Comparison of ENCODE assay signal across 21 cellular contexts in the genomic region with DNA sequence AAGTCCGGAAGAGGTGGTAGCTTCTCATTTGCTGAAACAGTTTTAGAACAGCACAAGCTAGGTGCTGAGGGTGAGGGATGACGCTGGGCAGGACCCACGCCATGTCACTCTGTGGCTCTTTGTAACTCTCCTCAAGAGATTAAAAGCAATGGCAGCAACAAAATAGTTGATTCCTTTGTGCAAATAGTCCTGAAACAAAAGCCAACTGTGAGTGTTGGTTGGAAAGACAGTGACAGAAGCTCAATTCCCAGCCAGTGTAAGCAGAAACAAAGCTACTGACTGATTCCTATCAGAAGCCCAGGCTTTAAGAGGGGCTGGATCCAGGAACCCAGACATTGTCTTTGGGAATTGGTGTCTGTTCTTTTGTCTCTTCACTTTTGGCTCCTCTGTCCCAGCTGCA. TPM values are rescaled to one million over a fixed set of nuclear protein-coding genes. Genes with fewer than 3 reads are reported as not detected.
DNase-seq lines count a peak whose midpoint lies in the region; ATAC-seq, FAIRE-seq and TF ChIP-seq lines count a peak whose summit lies in the region.
"Had no signal": no experiment of that assay in that cellular context is flagged by ENCODE, and none has a peak within 500 bp of the region (broad histone marks: within the 10 kb centered on the region; RNA-seq: fewer than 3 reads in every experiment).

No MANE protein-coding gene starts in this region.

- H3K4me3 Mint-ChIP-seq in endodermal cell (no peak overlapping the region), neural progenitor cell (no peak overlapping the region)
- no peak overlapping the region for H3K4me3 Mint-ChIP-seq in activated T-helper 17 cell treated with anti-CD3 and anti-CD28 coated beads, Interleukin-2, amount 50 U/mL, for 72 hours
- H3K4me3 Mint-ChIP-seq: GM23338 had no signal

- no peak for TF ChIP-seq CTCF in left ventricle myocardium inferior (IDR thresholded peaks at IDR 0.05; ENCODE audit: borderline replicate concordance)
- TF ChIP-seq CTCF in endodermal cell (conservative IDR thresholded peaks at IDR 0.05): no peak
- no peak for TF ChIP-seq CTCF in neural progenitor cell (IDR thresholded peaks at IDR 0.05)
- no peak for TF ChIP-seq CTCF in tibial artery (IDR thresholded peaks at IDR 0.05)

- peak overlapping the region; percentile 27 for H3K4me2 ChIP-seq in neural progenitor cell
- H3K4me2 ChIP-seq: GM23338 had no signal

- no peak overlapping the region for H3K9ac ChIP-seq in endodermal cell (ENCODE audit: extremely low read depth, low read length, poor library complexity, severe bottlenecking)
- no peak overlapping the region for H3K9ac ChIP-seq in neural progenitor cell

- H3K4me1 ChIP-seq in left ventricle myocardium inferior (peaks cover 66% of the 10 kb centered on the region), endodermal cell (ENCODE audit: control insufficient read depth, insufficient read depth, low read length) (peaks cover 7% of the 10 kb centered on the region), neural progenitor cell (peaks cover 17% of the 10 kb centered on the region), tibial artery (peaks cover 0 to 52% (median 26%) of the 10 kb centered on the region in 4 donors)

- H3K27me3 ChIP-seq in left ventricle myocardium inferior (ENCODE audit: low read depth) (no peaks in the 10 kb centered on the region), endodermal cell (ENCODE audit: control insufficient read depth, insufficient read depth, low read length, poor library complexity, severe bottlenecking) (no peaks in the 10 kb centered on the region), neural progenitor cell (no peaks in the 10 kb centered on the region), tibial artery (no peaks in the 10 kb centered on the region)

- peaks cover 19% of the 10 kb centered on the region for H3K4me1 Mint-ChIP-seq in endodermal cell
- peaks cover 27% of the 10 kb centered on the region for H3K4me1 Mint-ChIP-seq in neural progenitor cell
- no peaks in the 10 kb centered on the region for H3K4me1 Mint-ChIP-seq in activated T-helper 17 cell treated with anti-CD3 and anti-CD28 coated beads, Interleukin-2, amount 50 U/mL, for 72 hours
- H3K4me1 Mint-ChIP-seq: GM23338 had no signal

- H2AFZ ChIP-seq in neural progenitor cell (replicated peaks): no peak overlapping the region
- H2AFZ ChIP-seq: GM23338 had no signal

- no peaks in the 10 kb centered on the region for H3K9me3 Mint-ChIP-seq in endodermal cell
- no peaks in the 10 kb centered on the region for H3K9me3 Mint-ChIP-seq in neural progenitor cell
- no peaks in the 10 kb centered on the region for H3K9me3 Mint-ChIP-seq in activated T-helper 17 cell treated with anti-CD3 and anti-CD28 coated beads, Interleukin-2, amount 50 U/mL, for 72 hours
- H3K9me3 Mint-ChIP-seq: GM23338 had no signal

- H3K9me3 ChIP-seq in left ventricle myocardium inferior (replicated peaks) (no peaks in the 10 kb centered on the region), endodermal cell (ENCODE audit: control insufficient read depth, low read length) (no peaks in the 10 kb centered on the region), neural progenitor cell (ENCODE audit: low read depth) (no peaks in the 10 kb centered on the region), tibial artery (no peaks in the 10 kb centered on the region)

- no peaks in the 10 kb centered on the region for H3K79me2 ChIP-seq in neural progenitor cell (ENCODE audit: low read depth)

- H3K27me3 Mint-ChIP-seq in endodermal cell (ENCODE audit: insufficient read depth): no peaks in the 10 kb centered on the region
- peaks cover 5% of the 10 kb centered on the region for H3K27me3 Mint-ChIP-seq in neural progenitor cell (ENCODE audit: insufficient read depth, low read depth)
- no peaks in the 10 kb centered on the region for H3K27me3 Mint-ChIP-seq in activated T-helper 17 cell treated with anti-CD3 and anti-CD28 coated beads, Interleukin-2, amount 50 U/mL, for 72 hours

- H3K36me3 ChIP-seq in left ventricle myocardium inferior (peaks cover 17% of the 10 kb centered on the region), endodermal cell (ENCODE audit: control insufficient read depth, insufficient read depth, low read length) (no peaks in the 10 kb centered on the region), neural progenitor cell (no peaks in the 10 kb centered on the region), tibial artery (peaks cover 0 to 15% (median 0%) of the 10 kb centered on the region in 3 donors)

- 91 to 97% methylated on average over 3 of the region's 3 CpGs for WGBS in endodermal cell (ENCODE audit: insufficient coverage in 1 of 2, insufficient read length in 1 of 2), 2 experiments

- H3K4me3 ChIP-seq in left ventricle myocardium inferior: no peak overlapping the region
- no peak overlapping the region for H3K4me3 ChIP-seq in endodermal cell (ENCODE audit: low read length)
- H3K4me3 ChIP-seq in neural progenitor cell: no peak overlapping the region
- no peak overlapping the region for H3K4me3 ChIP-seq in tibial artery
- H3K4me3 ChIP-seq: GM12878, GM23338 had no signal

- no peaks in the 10 kb centered on the region for H3F3A ChIP-seq in neural progenitor cell (ENCODE audit: low read depth)

- intact Hi-C loops in left ventricle myocardium inferior (cut with micrococcal nuclease) (no loop called here), left cardiac atrium (cut with DNase I) (no loop called here), tibial artery (cut with DNase I; ENCODE audit: low total_unique reads) (no loop called here)

- H3K27ac ChIP-seq in left ventricle myocardium inferior (replicated peaks) (peak overlapping the region; percentile 57), endodermal cell (ENCODE audit: low read depth, low read length) (no peak overlapping the region), neural progenitor cell (peak overlapping the region; percentile 38), tibial artery (peak overlapping the region; percentile 56 to 72)
- H3K27ac ChIP-seq: HL-60 had no signal

- ATAC-seq in left cardiac atrium: no peak
- ATAC-seq in activated T-helper 17 cell treated with anti-CD3 and anti-CD28 coated beads, Interleukin-2, amount 50 U/mL, for 72 hours (replicated peaks): no peak
- ATAC-seq: GM12878, GM23338, HCT116 had no signal

- H4K20me1 ChIP-seq in neural progenitor cell (ENCODE audit: low read depth): no peaks in the 10 kb centered on the region

- FAIRE-seq in urothelium cell line (lab: Jason Lieb, UNC): no peak
- FAIRE-seq: GM12878, GM18507 had no signal

- no peak for DNase-seq in left ventricle myocardium inferior
- DNase-seq in left cardiac atrium: no peak
- DNase-seq in endodermal cell: no peak
- DNase-seq in neural progenitor cell (ENCODE audit: low spot score): peak; percentile 25
- DNase-seq in tibial artery: no peak
- DNase-seq in urothelium cell line (ENCODE audit: low spot score): no peak
- no peak for DNase-seq in islet precursor cell
- DNase-seq: GDM1, MV-4-11, NCI-H1417, NCI-H187 treated with DMSO at 0.1 percent for 48 hours, NCI-H2171 treated with DMSO at 0.1 percent for 48 hours, NCI-H446 treated with DMSO at 0.1 percent for 48 hours, OCI-M1, RPMI8226 had no signal

- H3K27ac Mint-ChIP-seq in endodermal cell (peak overlapping the region; percentile 74), neural progenitor cell (peak overlapping the region; percentile 25)
- no peak overlapping the region for H3K27ac Mint-ChIP-seq in activated T-helper 17 cell treated with anti-CD3 and anti-CD28 coated beads, Interleukin-2, amount 50 U/mL, for 72 hours
- H3K27ac Mint-ChIP-seq: GM23338 had no signal

- H3K36me3 Mint-ChIP-seq in endodermal cell (ENCODE audit: low read depth) (no peaks in the 10 kb centered on the region), neural progenitor cell (peaks cover 3% of the 10 kb centered on the region)
- H3K36me3 Mint-ChIP-seq in activated T-helper 17 cell treated with anti-CD3 and anti-CD28 coated beads, Interleukin-2, amount 50 U/mL, for 72 hours (ENCODE audit: low read depth): no peaks in the 10 kb centered on the region

RNA-seq across cellular contexts. Expression of a gene that starts 47.5 kb away (rescaled TPM):
- total RNA-seq in left ventricle myocardium inferior (253 TPM), left cardiac atrium (100 to 1,000 TPM; 244 to 352 TPM), endodermal cell (under 1 TPM; 0.26 to 0.91 TPM), neural progenitor cell (ENCODE audit: low replicate concordance) (0.87 TPM in 1 of 2 replicates, not detected in the other)
- polyA plus RNA-seq in endodermal cell (2013, experiment 1 of 2): 1.3 TPM
- 1.3 TPM for polyA plus RNA-seq in endodermal cell (2013, experiment 2 of 2)
- under 1 TPM in 1 of 2 donors, not detected in 1; 0.08 TPM for total RNA-seq in activated T-helper 17 cell treated with anti-CD3 and anti-CD28 coated beads, Interleukin-2, amount 50 U/mL, for 72 hours
- polyA plus RNA-seq: GM23338 had no signal

Comparison
In these comparisons a context has a peak if more than half of its experiments do, and no peak if none do; other contexts are left out.
1. RNA of a gene that starts 47.5 kb away (total RNA-seq): 244 to 352 TPM in left cardiac atrium and 253 TPM in left ventricle myocardium inferior (single experiment); 0.26 to 0.91 TPM in endodermal cell, 0.08 TPM in activated T-helper 17 cell treated with anti-CD3 and anti-CD28 coated beads, Interleukin-2, amount 50 U/mL, for 72 hours and 0.87 TPM in neural progenitor cell; every median in the first group is over 100 times any median in the second.